ENCODE assay signal across 34 cellular contexts in genomic region chr1:158941317-158941716, GRCh38. TPM values are rescaled to one million over a fixed set of nuclear protein-coding genes. Genes with fewer than 3 reads are reported as not detected.
"Had no signal": no experiment of that assay in that cellular context is flagged by ENCODE, and none has a peak within 500 bp of the region (broad histone marks: within the 10 kb centered on the region; RNA-seq: fewer than 3 reads in every experiment).

No MANE protein-coding gene starts in this region.

- H3K27ac Mint-ChIP-seq: activated CD4-positive, alpha-beta memory T cell treated with anti-CD3 and anti-CD28 coated beads for 36 hours; activated CD4-positive, alpha-beta T cell treated with anti-CD3 and anti-CD28 coated beads for 36 hours; activated CD4-positive, alpha-beta T cell treated with anti-CD3 and anti-CD28 coated beads, Interleukin-2, amount 10 ng/mL, durations not matched to agents 24 days and 14 days; activated CD8-positive, alpha-beta memory T cell treated with anti-CD3 and anti-CD28 coated beads, Interleukin-2, amount 10 ng/mL, durations not matched to agents 7 days and 5 days; activated CD8-positive, alpha-beta T cell treated with anti-CD3 and anti-CD28 coated beads, Interleukin-2, amount 10 ng/mL, durations not matched to agents 7 days and 5 days; activated naive CD4-positive, alpha-beta T cell treated with anti-CD3 and anti-CD28 coated beads for 36 hours; activated T-helper 1 cell treated with anti-CD3 and anti-CD28 coated beads, Interleukin-12 subunit alpha, Interleukin-12 subunit beta, Interleukin-2, Interleukin-4 antibody, amounts not matched to agents 30 ng/mL and 10 ng/mL and 1 ng/mL, durations not matched to agents 14 hours and 24 hours and 36 hours; activated T-helper 2 cell treated with anti-CD3 and anti-CD28 coated beads, Interferon-gamma antibody, Interleukin-2, Interleukin-4, amounts not matched to agents 10 μg/mL and 5 μg/mL and 100 μg/mL, durations not matched to agents 14 hours and 24 hours and 36 hours; endodermal cell; T-cell; T-helper 1 cell treated with Interleukin-12 subunit alpha and Interleukin-12 subunit beta and Interleukin-4 antibody, amounts not matched to agents 30 μg/mL and 1 μg/mL, for 36 hours; T-helper 2 cell treated with Interferon-gamma antibody and Interleukin-4, amounts not matched to agents 5 μg/mL and 100 μg/mL, for 36 hours had no signal

- H3K4me1 Mint-ChIP-seq: endodermal cell had no signal

- H3K27me3 Mint-ChIP-seq: activated CD4-positive, alpha-beta memory T cell treated with anti-CD3 and anti-CD28 coated beads for 36 hours; activated CD8-positive, alpha-beta memory T cell treated with anti-CD3 and anti-CD28 coated beads, Interleukin-2, amount 10 ng/mL, durations not matched to agents 7 days and 5 days; T-cell had no signal

- DNase-seq: activated CD4-positive, alpha-beta memory T cell treated with anti-CD3 and anti-CD28 coated beads for 36 hours; activated CD4-positive, alpha-beta T cell treated with anti-CD3 and anti-CD28 coated beads for 36 hours; activated CD4-positive, CD25-positive, alpha-beta regulatory T cell; activated CD4-positive, CD25-positive, alpha-beta regulatory T cell treated with anti-CD3 and anti-CD28 coated beads, Interleukin-2, amount 50 U/mL, for 72 hours; activated CD8-positive, alpha-beta memory T cell treated with anti-CD3 and anti-CD28 coated beads, Interleukin-2, amount 10 ng/mL, durations not matched to agents 7 days and 5 days; activated CD8-positive, alpha-beta memory T cell treated with anti-CD3 and anti-CD28 coated beads, Interleukin-2, amount 50 U/mL, for 4 hours; activated CD8-positive, alpha-beta T cell treated with anti-CD3 and anti-CD28 coated beads, Interleukin-2, amount 10 ng/mL, durations not matched to agents 7 days and 5 days; activated effector memory CD4-positive, alpha-beta T cell treated with anti-CD3 and anti-CD28 coated beads, Interleukin-2, amount 50 U/mL, for 16 hours; activated naive CD4-positive, alpha-beta T cell treated with anti-CD3 and anti-CD28 coated beads for 36 hours; activated T-cell treated with anti-CD3 and anti-CD28 coated beads, Interleukin-2, amount 50 U/mL, for 1 hour; activated T-cell treated with anti-CD3 and anti-CD28 coated beads, Interleukin-2, amount 50 U/mL, for 48 hours; amniotic stem cell; anterior cingulate cortex; brain microvascular endothelial cell; cerebellar nuclear complex; colonic mucosa; effector CD8-positive, alpha-beta T cell; endodermal cell; foreskin fibroblast; head of caudate nucleus; SW 1271; T-cell had no signal

- ATAC-seq: activated CD4-positive, alpha-beta T cell treated with anti-CD3 and anti-CD28 coated beads for 36 hours; activated CD8-positive, alpha-beta memory T cell treated with anti-CD3 and anti-CD28 coated beads, Interleukin-2, amount 10 ng/mL, durations not matched to agents 7 days and 5 days; activated CD8-positive, alpha-beta T cell treated with anti-CD3 and anti-CD28 coated beads, Interleukin-2, amount 10 ng/mL, durations not matched to agents 7 days and 5 days; esophagus mucosa; T-cell had no signal

- H3K9me3 Mint-ChIP-seq: activated CD4-positive, alpha-beta memory T cell treated with anti-CD3 and anti-CD28 coated beads for 36 hours; activated CD4-positive, alpha-beta T cell treated with anti-CD3 and anti-CD28 coated beads, Interleukin-2, amount 10 ng/mL, durations not matched to agents 24 days and 14 days; activated naive CD4-positive, alpha-beta T cell treated with anti-CD3 and anti-CD28 coated beads for 36 hours; activated T-helper 1 cell treated with anti-CD3 and anti-CD28 coated beads, Interleukin-12 subunit alpha, Interleukin-12 subunit beta, Interleukin-2, Interleukin-4 antibody, amounts not matched to agents 30 ng/mL and 10 ng/mL and 1 ng/mL, durations not matched to agents 14 hours and 24 hours and 36 hours; activated T-helper 2 cell treated with anti-CD3 and anti-CD28 coated beads, Interferon-gamma antibody, Interleukin-2, Interleukin-4, amounts not matched to agents 10 μg/mL and 5 μg/mL and 100 μg/mL, durations not matched to agents 14 hours and 24 hours and 36 hours; T-cell; T-helper 1 cell treated with Interleukin-12 subunit alpha and Interleukin-12 subunit beta and Interleukin-4 antibody, amounts not matched to agents 30 μg/mL and 1 μg/mL, for 36 hours; T-helper 2 cell treated with Interferon-gamma antibody and Interleukin-4, amounts not matched to agents 5 μg/mL and 100 μg/mL, for 36 hours had no signal

- H3K4me3 Mint-ChIP-seq: activated CD4-positive, alpha-beta memory T cell treated with anti-CD3 and anti-CD28 coated beads for 36 hours; activated CD4-positive, alpha-beta T cell treated with anti-CD3 and anti-CD28 coated beads for 36 hours; activated CD4-positive, alpha-beta T cell treated with anti-CD3 and anti-CD28 coated beads, Interleukin-2, amount 10 ng/mL, durations not matched to agents 24 days and 14 days; activated CD8-positive, alpha-beta memory T cell treated with anti-CD3 and anti-CD28 coated beads, Interleukin-2, amount 10 ng/mL, durations not matched to agents 7 days and 5 days; activated CD8-positive, alpha-beta T cell treated with anti-CD3 and anti-CD28 coated beads, Interleukin-2, amount 10 ng/mL, durations not matched to agents 7 days and 5 days; activated naive CD4-positive, alpha-beta T cell treated with anti-CD3 and anti-CD28 coated beads for 36 hours; activated naive CD8-positive, alpha-beta T cell; activated T-helper 1 cell treated with anti-CD3 and anti-CD28 coated beads, Interleukin-12 subunit alpha, Interleukin-12 subunit beta, Interleukin-2, Interleukin-4 antibody, amounts not matched to agents 30 ng/mL and 10 ng/mL and 1 ng/mL, durations not matched to agents 14 hours and 24 hours and 36 hours; endodermal cell; T-cell; T-helper 1 cell treated with Interleukin-12 subunit alpha and Interleukin-12 subunit beta and Interleukin-4 antibody, amounts not matched to agents 30 μg/mL and 1 μg/mL, for 36 hours; T-helper 2 cell treated with Interferon-gamma antibody and Interleukin-4, amounts not matched to agents 5 μg/mL and 100 μg/mL, for 36 hours had no signal

RNA-seq across cellular contexts. Expression of gene PYHIN1, which starts 10.0 kb away (rescaled TPM):
- total RNA-seq: astrocyte, bronchial epithelial cell, dermis microvascular lymphatic vessel endothelial cell, endodermal cell, epithelial cell of proximal tubule, frontal cortex had no signal
